18 cellular contexts compared by ENCODE assay signal in the genomic region with DNA sequence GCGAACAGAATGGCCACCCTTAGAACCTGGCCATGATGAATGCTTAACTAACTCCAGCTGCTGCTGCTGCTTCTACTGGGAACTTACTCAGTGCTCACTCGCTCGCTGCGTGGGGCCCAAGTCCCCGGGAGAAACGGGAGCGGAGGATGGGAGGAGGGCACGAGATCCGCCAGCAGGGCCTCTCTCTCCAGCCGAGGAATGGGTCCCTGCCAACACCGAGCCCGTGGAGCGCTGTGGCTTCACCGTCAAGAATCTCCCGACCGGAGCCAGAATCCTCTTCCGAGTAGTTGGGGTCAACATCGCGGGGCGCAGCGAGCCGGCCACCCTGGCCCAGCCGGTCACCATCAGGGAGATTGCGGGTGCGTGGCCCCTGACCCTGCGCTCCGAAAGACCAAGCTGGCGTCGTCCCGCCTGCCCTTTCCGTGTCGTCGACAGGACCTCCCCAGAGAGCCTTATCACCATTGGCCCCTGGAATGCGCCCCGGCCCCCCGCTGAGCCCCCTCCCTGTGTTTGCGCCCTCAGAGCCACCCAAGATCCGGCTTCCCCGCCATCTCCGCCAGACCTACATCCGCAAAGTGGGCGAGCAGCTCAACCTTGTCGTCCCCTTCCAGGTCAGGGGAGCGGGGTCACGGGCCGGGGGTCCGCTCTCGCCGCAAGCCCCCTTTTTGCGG. TPM values are rescaled to one million over a fixed set of nuclear protein-coding genes. Genes with fewer than 3 reads are reported as not detected.
"Had no signal": no experiment of that assay in that cellular context is flagged by ENCODE, and none has a peak within 500 bp of the region (broad histone marks: within the 10 kb centered on the region; RNA-seq: fewer than 3 reads in every experiment).

No MANE protein-coding gene starts in this region.

- H3K27ac ChIP-seq: cardiac muscle cell, prostate gland, right lobe of liver, spleen had no signal

- H3K4me3 ChIP-seq: cardiac muscle cell, prostate gland, right lobe of liver, spleen had no signal

- H3K9me3 ChIP-seq: prostate gland, right lobe of liver, spleen had no signal

- H3K27me3 ChIP-seq: cardiac muscle cell, right lobe of liver had no signal

- DNase-seq: activated CD4-positive, alpha-beta T cell treated with anti-CD3 and anti-CD28 coated beads for 1 hour; activated CD8-positive, alpha-beta memory T cell treated with anti-CD3 and anti-CD28 coated beads, Interleukin-2, amount 50 U/mL, for 48 hours; activated CD8-positive, alpha-beta T cell treated with anti-CD3 and anti-CD28 coated beads for 36 hours; activated naive CD4-positive, alpha-beta T cell treated with anti-CD3 and anti-CD28 coated beads, Interleukin-2, amount 10 ng/mL, durations not matched to agents 7 days and 5 days; glutamatergic neuron; left colon; mammary epithelial cell; natural killer cell; nucleus accumbens; right lobe of liver; spleen; stimulated activated CD4-positive, alpha-beta T cell treated with anti-CD3 and anti-CD28 coated beads, Interleukin-2, amount 100 ng/mL, for 24 hours; stimulated activated naive CD4-positive, alpha-beta T cell treated with Interleukin-2 at 50 U/mL for 16 hours; trophoblast cell had no signal

- ATAC-seq: activated CD8-positive, alpha-beta T cell treated with anti-CD3 and anti-CD28 coated beads for 36 hours; activated T-helper 17 cell treated with anti-CD3 and anti-CD28 coated beads, Interleukin-2, amount 50 U/mL, for 72 hours; left colon; natural killer cell; right lobe of liver had no signal

- H3K36me3 ChIP-seq: cardiac muscle cell, prostate gland, right lobe of liver, spleen had no signal

- H3K4me1 ChIP-seq: prostate gland, right lobe of liver had no signal

RNA-seq across cellular contexts. Expression of a gene that starts 25.8 kb away (rescaled TPM):
- total RNA-seq: endothelial cell of umbilical vein, mammary epithelial cell had no signal

RNA-seq across cellular contexts. Expression of a gene that starts 39.8 kb away (rescaled TPM):
- total RNA-seq: endothelial cell of umbilical vein, mammary epithelial cell, prostate gland had no signal
